Comparison of ENCODE assay signal across 17 cellular contexts in the genomic region with DNA sequence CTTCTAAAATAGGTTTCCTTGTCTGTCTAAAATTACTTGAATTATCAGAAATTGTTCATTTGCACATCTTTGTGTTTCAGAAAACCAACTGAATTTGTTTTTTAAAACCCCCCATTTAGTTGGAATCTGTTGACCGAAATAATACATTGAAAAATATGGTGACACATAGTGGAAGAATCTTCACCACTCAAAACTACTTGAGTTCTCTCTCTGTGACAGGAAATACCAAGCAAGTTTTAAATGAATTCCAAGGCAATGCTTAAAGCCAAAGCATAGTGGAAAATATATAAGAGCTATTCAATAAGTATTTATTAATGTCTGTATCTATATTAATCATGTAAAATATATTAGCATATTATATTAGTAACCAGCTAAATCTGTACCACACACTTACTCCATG.
A peak's percentile ranks its signal among the peaks of the same experiment; 100 is the strongest.
DNase-seq lines count a peak whose midpoint lies in the region; ATAC-seq, FAIRE-seq and TF ChIP-seq lines count a peak whose summit lies in the region.
"Had no signal": no experiment of that assay in that cellular context is flagged by ENCODE, and none has a peak within 500 bp of the region (broad histone marks: within the 10 kb centered on the region; RNA-seq: fewer than 3 reads in every experiment).

No MANE protein-coding gene starts in this region.

- H3K79me2 ChIP-seq in ACC112 (ENCODE audit: control insufficient read depth, insufficient read depth, low read length, unreplicated experiment) = no peaks in the 10 kb centered on the region
- no peaks in the 10 kb centered on the region for H3K79me2 ChIP-seq in keratinocyte (ENCODE audit: control insufficient read depth, insufficient read depth, low read length)

- H3K14ac ChIP-seq in IMR-90 (replicated peaks; ENCODE audit: low read depth, low read length) = peak overlapping the region; percentile 47; the same call in 1 of the 2 replicates

- H3K4me3 ChIP-seq in ACC112 (ENCODE audit: low read depth, low read length) = peak overlapping the region; percentile 44; the same call in 1 of the 2 replicates
- H3K4me3 ChIP-seq in IMR-90 (ENCODE audit: insufficient read depth, low read depth, low read length) = no peak overlapping the region
- H3K4me3 ChIP-seq in bronchial epithelial cell (ENCODE audit: low read depth, low read length) = no peak overlapping the region
- H3K4me3 ChIP-seq in keratinocyte (ENCODE audit: control insufficient read depth in 2 of 3, extremely low read depth in 1 of 3, insufficient read depth in 2 of 3, low read depth in 1 of 3, low read length in 3 of 3) = no peak overlapping the region
- no peak overlapping the region for H3K4me3 ChIP-seq in heart right ventricle
- H3K4me3 ChIP-seq: ovary had no signal

- H3K9me3 ChIP-seq in IMR-90 (ENCODE audit: control insufficient read depth, insufficient read depth, low read length) (no peaks in the 10 kb centered on the region), keratinocyte (ENCODE audit: control insufficient read depth, low read depth, low read length) (no peaks in the 10 kb centered on the region), heart right ventricle (no peaks in the 10 kb centered on the region)
- H3K9me3 ChIP-seq: ovary had no signal

- intact Hi-C loops in IMR-90 (cut with micrococcal nuclease) (loop anchor here (5.0 to 10.0 kb wide), 3 partner anchors 59 to 341 kb away; partner anchors contain the start of gene COL8A1), heart right ventricle (cut with DNase I) (no loop called here)

- no peak overlapping the region for H2BK15ac ChIP-seq in IMR-90 (ENCODE audit: low read depth, low read length)

- TF ChIP-seq RAD21 in IMR-90 (IDR thresholded peaks at IDR 0.05; ENCODE audit: low read length) = no peak

- no peaks in the 10 kb centered on the region for H3K36me3 ChIP-seq in ACC112 (ENCODE audit: insufficient read depth, low read length)
- no peaks in the 10 kb centered on the region for H3K36me3 ChIP-seq in IMR-90 (ENCODE audit: control insufficient read depth, insufficient read depth, low read length)
- no peaks in the 10 kb centered on the region for H3K36me3 ChIP-seq in bronchial epithelial cell (ENCODE audit: control insufficient read depth, insufficient read depth, low read length)
- H3K36me3 ChIP-seq in keratinocyte (ENCODE audit: control insufficient read depth in 2 of 2, extremely low read depth in 1 of 2, insufficient read depth in 2 of 2, low read length in 2 of 2) = no peaks in the 10 kb centered on the region
- H3K36me3 ChIP-seq in heart right ventricle = no peaks in the 10 kb centered on the region
- H3K36me3 ChIP-seq: ovary had no signal

- peak overlapping the region; percentile 100 for H2BK120ac ChIP-seq in IMR-90 (ENCODE audit: low read depth, low read length)

- peak overlapping the region; percentile 98 for H2BK20ac ChIP-seq in IMR-90 (ENCODE audit: low read depth, low read length)

- no peaks in the 10 kb centered on the region for H4K20me1 ChIP-seq in IMR-90 (ENCODE audit: insufficient read depth, low read length)
- no peaks in the 10 kb centered on the region for H4K20me1 ChIP-seq in keratinocyte (ENCODE audit: control insufficient read depth, extremely low read depth, insufficient read depth, low read length)

- H4K5ac ChIP-seq in IMR-90 (ENCODE audit: low read depth, low read length) = peak overlapping the region; percentile 86; the same call in 1 of the 2 replicates

- H4K8ac ChIP-seq in IMR-90 (ENCODE audit: low read depth in 2 of 2, low read length in 2 of 2) = peak overlapping the region; percentile 73 to 96; a peak in 3 of 4 replicates

- H2BK5ac ChIP-seq in IMR-90 (ENCODE audit: low read depth, low read length, poor library complexity, severe bottlenecking) = peak overlapping the region; percentile 100

- H3K27ac ChIP-seq in ACC112 (ENCODE audit: low read depth, low read length) (peak overlapping the region; percentile 77), IMR-90 (ENCODE audit: insufficient read depth, low read length) (peak overlapping the region; percentile 80; the same call in 1 of the 2 replicates), keratinocyte (ENCODE audit: control insufficient read depth, insufficient read depth, low read length) (no peak overlapping the region), heart right ventricle (no peak overlapping the region)
- H3K27ac ChIP-seq: HL-60, ovary had no signal

- no peaks in the 10 kb centered on the region for H3K79me1 ChIP-seq in IMR-90 (ENCODE audit: low read depth in 1 of 2, low read length in 2 of 2)

- TF ChIP-seq POLR2A in IMR-90 (IDR thresholded peaks at IDR 0.05; ENCODE audit: low read depth, low read length) = no peak

- no peak overlapping the region for H3K9ac ChIP-seq in IMR-90 (ENCODE audit: low read depth, low read length)
- H3K9ac ChIP-seq in keratinocyte (ENCODE audit: control insufficient read depth, extremely low read depth, insufficient read depth, low read length) = no peak overlapping the region

- dilution Hi-C loops in IMR-90 (cut with HindIII; ENCODE audit: low sequenced_read_pairs, unreplicated experiment) (no loop called here), keratinocyte (cut with MboI; ENCODE audit: extremely low pct_ligation_motif_present, low sequenced_read_pairs) (no loop called here)

- CTCF ChIA-PET in IMR-90 (lab: Yijun Ruan, JAX) = interaction anchor here (0.6 kb wide), 1 partner anchor 962 kb away, joined by 3 read pairs; no protein-coding TSS in a partner anchor

- no peak overlapping the region for H2AK9ac ChIP-seq in IMR-90 (replicated peaks; ENCODE audit: low read depth, low read length, poor library complexity)

- FAIRE-seq in bronchial epithelial cell (lab: Jason Lieb, UNC) = no peak
- FAIRE-seq in keratinocyte (lab: Jason Lieb, UNC) = peak; percentile 56
- FAIRE-seq: D721Med, endometrium had no signal

- H3K4me2 ChIP-seq in IMR-90 (ENCODE audit: low read depth, low read length) = peak overlapping the region; percentile 72; the same call in 1 of the 2 replicates
- H3K4me2 ChIP-seq in keratinocyte (ENCODE audit: control insufficient read depth, extremely low read depth, insufficient read depth, low read depth, low read length) = peak overlapping the region; percentile 3

- DNase-seq in IMR-90 (peak; percentile 76), bronchial epithelial cell (ENCODE audit: low read depth) (peak; percentile 58), keratinocyte (ENCODE audit: low read depth, low spot score) (no peak), NCI-H1105 treated with DMSO at 0.1 percent for 48 hours (lab: John Stamatoyannopoulos, UW) (no peak), heart right ventricle (no peak)
- DNase-seq in stimulated activated CD4-positive, alpha-beta T cell treated with anti-CD3 and anti-CD28 coated beads, Interleukin-1b, Interleukin-23, amount 100 ng/mL, for 48 hours = no peak
- DNase-seq: activated CD4-positive, alpha-beta T cell treated with anti-CD3 and anti-CD28 coated beads, Interleukin-2, amount 50 U/mL, for 48 hours; activated gamma-delta T cell; NCI-H2107; ovary had no signal

- H3K27me3 ChIP-seq in ACC112 (ENCODE audit: insufficient read depth, low read length) = no peaks in the 10 kb centered on the region
- H3K27me3 ChIP-seq in IMR-90 (ENCODE audit: control insufficient read depth, insufficient read depth, low read length) = no peaks in the 10 kb centered on the region
- H3K27me3 ChIP-seq in bronchial epithelial cell (ENCODE audit: control insufficient read depth, insufficient read depth, low read length) = no peaks in the 10 kb centered on the region
- no peaks in the 10 kb centered on the region for H3K27me3 ChIP-seq in keratinocyte (ENCODE audit: control insufficient read depth, extremely low read depth, insufficient read depth, low read length)
- no peaks in the 10 kb centered on the region for H3K27me3 ChIP-seq in heart right ventricle
- H3K27me3 ChIP-seq: ovary had no signal

- H2AK5ac ChIP-seq in IMR-90 (ENCODE audit: low read depth, low read length) = no peak overlapping the region

- POLR2A ChIA-PET in IMR-90 (lab: Charles Lee; ENCODE audit: unreplicated experiment) = interaction anchor here (0.7 kb wide), 1 partner anchor 223 kb away, joined by 4 read pairs; no protein-coding TSS in a partner anchor

- H3K4me1 ChIP-seq in ACC112 (ENCODE audit: control insufficient read depth, insufficient read depth, low read length, unreplicated experiment) = peaks cover 42% of the 10 kb centered on the region
- H3K4me1 ChIP-seq in IMR-90 (ENCODE audit: control insufficient read depth, insufficient read depth, low read length) = peaks cover 15% of the 10 kb centered on the region
- H3K4me1 ChIP-seq in keratinocyte (ENCODE audit: control insufficient read depth, extremely low read depth, insufficient read depth, low read length) = peaks cover 10% of the 10 kb centered on the region
- H3K4me1 ChIP-seq in heart right ventricle = no peaks in the 10 kb centered on the region

- WGBS in IMR-90 (ENCODE audit: extremely low coverage in 2 of 2, insufficient read length in 1 of 2), 2 experiments = no CpG with 5 or more reads among the region's 1 CpG
- WGBS in heart right ventricle, 2 donors = 44 to 70% methylated on average over 1 of the region's 1 CpG

- H3K56ac ChIP-seq in IMR-90 (ENCODE audit: extremely low read depth, insufficient read depth, low read length) = peak overlapping the region; percentile 89

- H3K4ac ChIP-seq in IMR-90 (ENCODE audit: low read depth, low read length) = peak overlapping the region; percentile 94; the same call in 1 of the 2 replicates

- peak overlapping the region; percentile 97 for H3K18ac ChIP-seq in IMR-90 (ENCODE audit: low read depth, low read length)

- TF ChIP-seq CTCF in IMR-90 (conservative IDR thresholded peaks at IDR 0.05; ENCODE audit: low read depth, low read length) (no peak), bronchial epithelial cell (IDR thresholded peaks at IDR 0.05; ENCODE audit: insufficient read depth, low read length, severe bottlenecking) (no peak), keratinocyte (optimal IDR thresholded peaks at IDR 0.05 in 1 of 3, IDR thresholded peaks at IDR 0.05 in 1 of 3, conservative IDR thresholded peaks at IDR 0.05 in 1 of 3; ENCODE audit: extremely low read depth in 1 of 3, insufficient read depth in 2 of 3, low read length in 3 of 3) (no peak), heart right ventricle (IDR thresholded peaks at IDR 0.05) (no peak)

- no TSS peak for BruUV-seq in IMR-90 (replicated peaks; lab: Mats Ljungman, UMichigan)

- peak overlapping the region; percentile 89; the same call in 1 of the 2 replicates for H3K23ac ChIP-seq in IMR-90 (ENCODE audit: low read depth, low read length)

- ATAC-seq in IMR-90 (ENCODE audit: low read depth) (peak; percentile 87), HG03354 (IDR thresholded peaks at IDR 0.05; ENCODE audit: poor library complexity, severe bottlenecking, unreplicated experiment) (no peak), heart right ventricle (no peak)
- ATAC-seq: HCT116, Right ventricle myocardium inferior had no signal

- in situ Hi-C loops in IMR-90 (cut with MboI; ENCODE audit: low sequenced_read_pairs) = no loop called here

- peak overlapping the region; percentile 89 for H4K91ac ChIP-seq in IMR-90 (ENCODE audit: insufficient read depth, low read depth, low read length)

- H2AFZ ChIP-seq in ACC112 (ENCODE audit: low read length, unreplicated experiment) = peak overlapping the region; percentile 91
- H2AFZ ChIP-seq in IMR-90 (replicated peaks; ENCODE audit: low read length, poor library complexity) = no peak overlapping the region
- peak overlapping the region; percentile 55 for H2AFZ ChIP-seq in keratinocyte (ENCODE audit: control insufficient read depth, low read length)

- peaks cover 3% of the 10 kb centered on the region; the same call in 1 of the 2 replicates for H3K9me1 ChIP-seq in IMR-90 (ENCODE audit: insufficient read depth, low read length)
- H3K9me1 ChIP-seq in keratinocyte (ENCODE audit: control insufficient read depth, extremely low read depth, insufficient read depth, low read length) = no peaks in the 10 kb centered on the region

Comparison
In these comparisons a context has a peak if more than half of its experiments do, and no peak if none do; other contexts are left out.
1. H3K27ac ChIP-seq: peak in ACC112 (single experiment) and IMR-90 (single experiment); none in keratinocyte (single experiment) and heart right ventricle (0 of 10).
2. DNase-seq: peak in IMR-90 (single experiment) and bronchial epithelial cell (single experiment); none in keratinocyte (single experiment), NCI-H1105 treated with DMSO at 0.1 percent for 48 hours (single experiment), heart right ventricle (0 of 2) and stimulated activated CD4-positive, alpha-beta T cell treated with anti-CD3 and anti-CD28 coated beads, Interleukin-1b, Interleukin-23, amount 100 ng/mL, for 48 hours (single experiment).